ENCODE assay signal across 1 cellular context in the genomic region with DNA sequence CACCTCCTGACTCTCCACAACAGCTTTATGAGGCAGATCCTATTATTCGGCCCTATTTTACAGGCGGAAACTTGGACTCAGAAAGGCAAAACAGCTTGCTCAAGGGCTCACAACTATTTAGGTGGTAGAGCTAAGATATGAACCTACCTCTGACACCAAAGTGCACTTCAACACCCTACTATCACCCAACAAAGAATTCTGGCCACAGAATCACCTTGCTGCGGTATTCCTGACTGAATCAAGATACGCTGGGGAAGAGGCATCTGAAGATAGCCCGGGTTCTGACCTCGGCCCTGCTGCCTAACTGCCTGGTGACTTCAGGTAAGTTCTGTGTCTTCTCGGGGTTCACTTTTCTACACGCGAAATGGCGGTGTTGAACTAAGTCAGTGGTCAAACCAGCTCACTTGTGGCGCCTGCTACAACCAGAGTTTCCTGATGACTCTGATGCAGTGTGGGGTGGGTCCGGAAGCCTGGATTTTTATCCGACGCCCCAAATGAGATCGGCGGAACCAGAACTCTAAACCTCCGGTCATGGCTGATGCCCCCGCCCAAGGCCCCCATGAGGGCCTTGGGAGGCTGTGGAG.
TF ChIP-seq lines count a peak whose summit lies in the region.

No MANE protein-coding gene starts in this region.

TF ChIP-seq in endothelial cell of umbilical vein, 7 proteins besides CTCF, POLR2A, EP300 and RAD21 (continued from another document):
- TF ChIP-seq, protein P1, sequence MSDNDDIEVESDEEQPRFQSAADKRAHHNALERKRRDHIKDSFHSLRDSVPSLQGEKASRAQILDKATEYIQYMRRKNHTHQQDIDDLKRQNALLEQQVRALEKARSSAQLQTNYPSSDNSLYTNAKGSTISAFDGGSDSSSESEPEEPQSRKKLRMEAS (IDR thresholded peaks at IDR 0.05; ENCODE audit: insufficient read depth, insufficient read length), result no peak
- TF ChIP-seq JUN (IDR thresholded peaks at IDR 0.05; ENCODE audit: borderline replicate concordance, insufficient read depth, insufficient read length, low read depth) (no peak), FOS (IDR thresholded peaks at IDR 0.05; ENCODE audit: borderline replicate concordance, insufficient read depth, low read length) (no peak), POLR2AphosphoS5 (IDR thresholded peaks at IDR 0.05; ENCODE audit: insufficient read depth, low read depth, low read length) (no peak), MYC (IDR thresholded peaks at IDR 0.05; ENCODE audit: low read depth, low read length) (no peak), GATA2 (IDR thresholded peaks at IDR 0.05; ENCODE audit: insufficient read depth, insufficient read length, low read depth, low read length) (no peak)
TF ChIP-seq in endothelial cell of umbilical vein: peak in this region for 0.
